20 cellular contexts compared by ENCODE assay signal in the genomic region with DNA sequence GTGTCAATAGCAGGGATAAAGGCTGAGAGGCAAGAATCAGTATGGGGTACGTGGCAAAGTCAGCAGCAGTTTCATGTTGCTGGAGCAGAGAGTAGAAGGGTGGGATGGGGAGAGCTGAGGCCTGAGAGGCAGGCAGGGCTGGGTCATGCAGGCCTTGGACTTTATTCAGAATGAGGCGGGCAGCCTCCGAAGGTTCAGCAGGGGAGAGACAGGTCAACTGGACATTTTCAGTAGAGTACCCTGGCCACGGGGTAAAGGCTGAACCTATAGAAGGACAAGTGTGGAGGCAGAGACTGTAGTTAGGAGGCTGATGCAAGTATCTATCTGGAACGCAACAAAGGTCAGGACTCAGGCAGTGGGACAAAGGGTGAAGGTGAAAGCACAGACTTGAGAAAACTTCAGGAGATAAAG.
"Had no signal": no experiment of that assay in that cellular context is flagged by ENCODE, and none has a peak within 500 bp of the region (broad histone marks: within the 10 kb centered on the region; RNA-seq: fewer than 3 reads in every experiment).

No MANE protein-coding gene starts in this region.

- H3K27ac ChIP-seq: coronary artery, heart left ventricle, neutrophil, right atrium auricular region, tibial artery, upper lobe of left lung, uterus had no signal

- H3K4me1 Mint-ChIP-seq: nephron; stimulated activated effector memory CD8-positive, alpha-beta T cell treated with anti-CD3 and anti-CD28 coated beads, Interleukin-12 subunit alpha, Interleukin-12 subunit beta, amount 100 ng/mL, for 72 hours had no signal

- H3K9me3 Mint-ChIP-seq: nephron; stimulated activated effector memory CD8-positive, alpha-beta T cell treated with anti-CD3 and anti-CD28 coated beads, Interleukin-12 subunit alpha, Interleukin-12 subunit beta, amount 100 ng/mL, for 72 hours had no signal

- FAIRE-seq: frontal cortex, islet of Langerhans had no signal

- H3K36me3 Mint-ChIP-seq: stimulated activated effector memory CD8-positive, alpha-beta T cell treated with anti-CD3 and anti-CD28 coated beads, Interleukin-12 subunit alpha, Interleukin-12 subunit beta, amount 100 ng/mL, for 72 hours had no signal

- H3K4me2 ChIP-seq: smooth muscle cell had no signal

- H3K27me3 ChIP-seq: heart left ventricle, right atrium auricular region, tibial artery, upper lobe of left lung, uterus had no signal

- H3K4me3 Mint-ChIP-seq: nephron; stimulated activated effector memory CD8-positive, alpha-beta T cell treated with anti-CD3 and anti-CD28 coated beads, Interleukin-12 subunit alpha, Interleukin-12 subunit beta, amount 100 ng/mL, for 72 hours had no signal

- H3K27ac Mint-ChIP-seq: nephron; stimulated activated effector memory CD8-positive, alpha-beta T cell treated with anti-CD3 and anti-CD28 coated beads, Interleukin-12 subunit alpha, Interleukin-12 subunit beta, amount 100 ng/mL, for 72 hours had no signal

- H3K36me3 ChIP-seq: neutrophil, right atrium auricular region, tibial artery, uterus had no signal

- H3K4me3 ChIP-seq: coronary artery, heart left ventricle, right atrium auricular region, smooth muscle cell, tibial artery, upper lobe of left lung, uterus had no signal

- ATAC-seq: esophagus mucosa; heart left ventricle; stimulated activated effector memory CD8-positive, alpha-beta T cell treated with anti-CD3 and anti-CD28 coated beads, Interleukin-12 subunit alpha, Interleukin-12 subunit beta, amount 100 ng/mL, for 72 hours; stimulated activated naive CD8-positive, alpha-beta T cell treated with anti-CD3 and anti-CD28 coated beads, Interleukin-15, Interleukin-2, amounts not matched to agents 100 U/mL and 50 U/mL, for 24 hours had no signal

- H3K9me3 ChIP-seq: heart left ventricle, neutrophil, right atrium auricular region, tibial artery, upper lobe of left lung, uterus had no signal

- H3K4me1 ChIP-seq: heart left ventricle, right atrium auricular region, tibial artery, upper lobe of left lung, uterus had no signal

- DNase-seq: effector CD8-positive, alpha-beta T cell; heart left ventricle; hippocampal formation; kidney glomerular epithelial cell; mammary epithelial cell; stimulated activated CD4-positive, alpha-beta T cell treated with anti-CD3 and anti-CD28 coated beads, Interleukin-2, amount 100 ng/mL, for 48 hours; stimulated activated CD8-positive, alpha-beta memory T cell treated with anti-CD3 and anti-CD28 coated beads, Interleukin-4, amount 100 ng/mL, for 48 hours; stimulated activated naive CD8-positive, alpha-beta T cell treated with anti-CD3 and anti-CD28 coated beads, Interleukin-15, Interleukin-2, amounts not matched to agents 100 U/mL and 50 U/mL, for 24 hours; upper lobe of left lung; uterus had no signal
